ENCODE assay signal across 8 cellular contexts in the genomic region with DNA sequence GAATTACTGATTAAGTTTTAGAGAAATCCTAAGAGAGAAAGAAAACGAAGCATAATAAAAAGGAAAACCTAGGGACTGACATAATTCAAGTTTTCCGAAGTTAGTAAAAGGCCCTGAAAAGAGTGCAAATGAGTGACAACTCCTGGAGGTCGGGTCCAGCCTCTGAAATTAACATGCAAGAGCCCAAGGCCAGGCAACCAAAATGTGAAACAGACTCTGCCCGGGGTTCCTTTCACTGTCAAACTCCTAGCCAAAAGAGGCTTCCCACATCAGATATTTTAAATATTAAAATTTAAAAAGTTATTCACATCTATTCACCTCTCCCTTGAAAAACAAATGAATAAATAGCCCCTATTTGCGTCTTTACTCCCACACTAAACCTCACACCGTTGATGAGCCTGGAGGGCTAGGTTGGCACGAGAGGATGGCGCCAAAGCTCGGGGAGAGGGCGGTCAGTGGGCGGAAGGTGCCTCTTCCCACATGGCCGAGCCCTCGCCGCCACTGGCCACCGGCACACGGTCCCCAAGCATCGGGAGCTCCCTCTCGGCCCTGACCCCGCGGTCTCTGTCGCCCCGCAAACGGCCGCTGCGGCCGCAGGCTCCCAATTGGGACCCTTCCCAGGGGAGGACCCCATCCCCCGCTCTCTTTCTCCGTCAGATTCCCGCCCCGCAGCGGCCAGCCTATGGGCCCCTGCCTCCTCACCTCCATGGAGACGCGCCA. TPM values are rescaled to one million over a fixed set of nuclear protein-coding genes. Genes with fewer than 3 reads are reported as not detected.
DNase-seq lines count a peak whose midpoint lies in the region; ATAC-seq, FAIRE-seq and TF ChIP-seq lines count a peak whose summit lies in the region.

No MANE protein-coding gene starts in this region.

- ATAC-seq in activated CD8-positive, alpha-beta memory T cell treated with anti-CD3 and anti-CD28 coated beads, Interleukin-2, amount 10 ng/mL, durations not matched to agents 7 days and 5 days, result peak; percentile 30

- peaks cover 2% of the 10 kb centered on the region for H3K9me3 Mint-ChIP-seq in activated CD8-positive, alpha-beta memory T cell treated with anti-CD3 and anti-CD28 coated beads, Interleukin-2, amount 10 ng/mL, durations not matched to agents 7 days and 5 days (ENCODE audit: low read depth)
- H3K9me3 Mint-ChIP-seq in H9 (peaks cover 4 to 11% of the 10 kb centered on the region in 2 experiments; a peak in 2 of 5 replicates), astrocyte (ENCODE audit: unreplicated experiment) (peaks cover 2% of the 10 kb centered on the region)

- CTCF ChIA-PET in activated CD8-positive, alpha-beta memory T cell treated with anti-CD3 and anti-CD28 coated beads, Interleukin-2, amount 10 ng/mL, durations not matched to agents 7 days and 5 days (lab: Charles Lee), result interaction anchor here (1.0 to 4.2 kb wide), 8 partner anchors 20 to 274 kb away, joined by 4 to 32 read pairs (median 6); partner anchors contain the start of genes GTF3C2, NRBP1 and SNX17

- no peak for DNase-seq in activated CD8-positive, alpha-beta memory T cell treated with anti-CD3 and anti-CD28 coated beads, Interleukin-2, amount 10 ng/mL, durations not matched to agents 7 days and 5 days
- no peak for DNase-seq in activated CD8-positive, alpha-beta memory T cell treated with anti-CD3 and anti-CD28 coated beads for 24 hours
- DNase-seq in H9 (no peak), LoVo (ENCODE audit: low spot score) (peak; percentile 30), astrocyte (ENCODE audit: low read depth) (no peak), iPS-NIHi7 (ENCODE audit: extremely low spot score) (peak; percentile 19)
- peak; percentile 37 to 41 for DNase-seq in stimulated activated CD4-positive, alpha-beta T cell treated with anti-CD3 and anti-CD28 coated beads, Interleukin-2, amount 100 ng/mL, for 24 hours
- no peak for DNase-seq in central memory CD4-positive, alpha-beta T cell

- H3K27ac ChIP-seq in H9 (ENCODE audit: insufficient read length, low read depth, low read length), result no peak overlapping the region
- H3K27ac ChIP-seq in astrocyte (ENCODE audit: low read depth, low read length), result peak overlapping the region; percentile 80

- H3K9ac ChIP-seq in H9 (ENCODE audit: extremely low read depth, insufficient read length, low read length) (peak overlapping the region; percentile 86), astrocyte (ENCODE audit: low read length) (peak overlapping the region; percentile 96)

- H3K4me3 ChIP-seq in astrocyte (ENCODE audit: insufficient read depth, low read depth, low read length), result peak overlapping the region; percentile 95

- H2BK5ac ChIP-seq in H9 (ENCODE audit: insufficient read length, low read length), result no peak overlapping the region

- H3K27me3 ChIP-seq in H9 (ENCODE audit: insufficient read depth, low read length), result no peaks in the 10 kb centered on the region
- no peaks in the 10 kb centered on the region for H3K27me3 ChIP-seq in astrocyte (ENCODE audit: insufficient read depth, low read length)

- no peak overlapping the region for H2BK120ac ChIP-seq in H9 (ENCODE audit: low read depth, low read length, poor library complexity, severe bottlenecking)

- H3T11ph ChIP-seq in H9 (ENCODE audit: low read length), result no peak overlapping the region

- WGBS in H9 (ENCODE audit: extremely low coverage, insufficient read length, low lambda C conversion rate), result no CpG with 5 or more reads among the region's 33 CpGs

- H3K4ac ChIP-seq in H9 (ENCODE audit: low read depth, low read length), result no peak overlapping the region

- no peaks in the 10 kb centered on the region for H3K9me3 ChIP-seq in H9 (ENCODE audit: control insufficient read depth, low read depth, low read length)
- no peaks in the 10 kb centered on the region for H3K9me3 ChIP-seq in astrocyte (ENCODE audit: insufficient read depth, low read depth, low read length)

- TF ChIP-seq CTCF in H9 (conservative IDR thresholded peaks at IDR 0.05), result no peak
- no peak for TF ChIP-seq CTCF in astrocyte (IDR thresholded peaks at IDR 0.05; ENCODE audit: insufficient read depth, low read depth, low read length)

- no peaks in the 10 kb centered on the region for H3K36me3 ChIP-seq in astrocyte (ENCODE audit: insufficient read depth, low read length)

- peaks cover 4% of the 10 kb centered on the region for H3K27me3 Mint-ChIP-seq in activated CD8-positive, alpha-beta memory T cell treated with anti-CD3 and anti-CD28 coated beads, Interleukin-2, amount 10 ng/mL, durations not matched to agents 7 days and 5 days
- no peaks in the 10 kb centered on the region; the same call in 1 of the 2 replicates for H3K27me3 Mint-ChIP-seq in H9 (ENCODE audit: low read depth)
- H3K27me3 Mint-ChIP-seq in astrocyte (ENCODE audit: low read depth, unreplicated experiment), result no peaks in the 10 kb centered on the region

- H4K5ac ChIP-seq in H9 (ENCODE audit: insufficient read length, low read depth, low read length), result no peak overlapping the region

- peak overlapping the region; percentile 82 for H3K27ac Mint-ChIP-seq in activated CD8-positive, alpha-beta memory T cell treated with anti-CD3 and anti-CD28 coated beads, Interleukin-2, amount 10 ng/mL, durations not matched to agents 7 days and 5 days
- peak overlapping the region; percentile 61 to 93 (median 87); a peak in 4 of 7 replicates for H3K27ac Mint-ChIP-seq in H9
- H3K27ac Mint-ChIP-seq in astrocyte (ENCODE audit: unreplicated experiment), result peak overlapping the region; percentile 82

- peaks cover 3% of the 10 kb centered on the region for H3K79me1 ChIP-seq in H9 (ENCODE audit: insufficient read depth, low read depth, low read length, poor library complexity, severe bottlenecking)

- peaks cover 9% of the 10 kb centered on the region for H3K23me2 ChIP-seq in H9 (ENCODE audit: insufficient read length, low read depth, low read length, poor library complexity, severe bottlenecking)

- no peak overlapping the region for H2BK20ac ChIP-seq in H9 (ENCODE audit: low read depth, low read length, poor library complexity, severe bottlenecking)

- H3K79me2 ChIP-seq in H9 (ENCODE audit: insufficient read depth, low read length) (peaks cover 34% of the 10 kb centered on the region; the same call in 1 of the 2 replicates), astrocyte (ENCODE audit: insufficient read depth, low read length) (peaks cover 57% of the 10 kb centered on the region)

- H2BK12ac ChIP-seq in H9 (ENCODE audit: insufficient read length, low read depth, low read length), result no peak overlapping the region

- H3K56ac ChIP-seq in H9 (ENCODE audit: insufficient read length, low read depth, low read length), result no peak overlapping the region

- no peak for FAIRE-seq in astrocyte (lab: Jason Lieb, UNC)

- H3K18ac ChIP-seq in H9 (ENCODE audit: insufficient read length, low read depth, low read length), result no peak overlapping the region

- no peaks in the 10 kb centered on the region for H3K4me1 ChIP-seq in H9 (ENCODE audit: insufficient read depth, low read length)
- H3K4me1 ChIP-seq in astrocyte (ENCODE audit: insufficient read depth, low read length), result peaks cover 13% of the 10 kb centered on the region

- H4K8ac ChIP-seq in H9 (replicated peaks; ENCODE audit: insufficient read length, low read depth, low read length), result no peak overlapping the region

- H3K4me3 Mint-ChIP-seq in activated CD8-positive, alpha-beta memory T cell treated with anti-CD3 and anti-CD28 coated beads, Interleukin-2, amount 10 ng/mL, durations not matched to agents 7 days and 5 days, result peak overlapping the region; percentile 79
- H3K4me3 Mint-ChIP-seq in H9 (peak overlapping the region; percentile 89 to 93), astrocyte (ENCODE audit: unreplicated experiment) (peak overlapping the region; percentile 93)

- H2BK15ac ChIP-seq in H9 (ENCODE audit: low read depth, low read length), result no peak overlapping the region

- H4K91ac ChIP-seq in H9 (ENCODE audit: insufficient read length, low read depth, low read length), result no peak overlapping the region

- H3K4me2 ChIP-seq in H9 (ENCODE audit: insufficient read depth, insufficient read length, low read length) (peak overlapping the region; percentile 74), astrocyte (ENCODE audit: low read length) (peak overlapping the region; percentile 97)

- H3K14ac ChIP-seq in H9 (ENCODE audit: insufficient read depth, low read length), result peak overlapping the region; percentile 49

- peaks cover 18% of the 10 kb centered on the region for H3K36me3 Mint-ChIP-seq in activated CD8-positive, alpha-beta memory T cell treated with anti-CD3 and anti-CD28 coated beads, Interleukin-2, amount 10 ng/mL, durations not matched to agents 7 days and 5 days
- H3K36me3 Mint-ChIP-seq in H9 (ENCODE audit: insufficient read depth in 1 of 3, low read depth in 3 of 3), result peaks cover 4 to 28% (median 20%) of the 10 kb centered on the region in 3 experiments; a peak in 6 of 7 replicates
- H3K36me3 Mint-ChIP-seq in astrocyte (ENCODE audit: low read depth, unreplicated experiment), result peaks cover 2% of the 10 kb centered on the region

- H4K20me1 ChIP-seq in H9 (ENCODE audit: control insufficient read depth, insufficient read depth, insufficient read length), result no peaks in the 10 kb centered on the region
- peaks cover 31% of the 10 kb centered on the region for H4K20me1 ChIP-seq in astrocyte (ENCODE audit: insufficient read depth, low read length)

- H2AK5ac ChIP-seq in H9 (ENCODE audit: insufficient read length, low read length), result no peak overlapping the region

- no peak overlapping the region for H2AFZ ChIP-seq in H9 (ENCODE audit: low read length)
- peak overlapping the region; percentile 97 for H2AFZ ChIP-seq in astrocyte (ENCODE audit: low read depth, low read length)

- H3K4me1 Mint-ChIP-seq in activated CD8-positive, alpha-beta memory T cell treated with anti-CD3 and anti-CD28 coated beads, Interleukin-2, amount 10 ng/mL, durations not matched to agents 7 days and 5 days, result peaks cover 40% of the 10 kb centered on the region
- H3K4me1 Mint-ChIP-seq in H9 (peaks cover 18 to 20% of the 10 kb centered on the region in 2 experiments), astrocyte (ENCODE audit: low read depth, unreplicated experiment) (peaks cover 12% of the 10 kb centered on the region)

- no peak overlapping the region for H3K23ac ChIP-seq in H9 (ENCODE audit: insufficient read length, low read depth, low read length)

RNA-seq across cellular contexts. Expression of gene PPM1G, which starts 0.6 kb away (rescaled TPM):
- total RNA-seq in activated CD8-positive, alpha-beta memory T cell treated with anti-CD3 and anti-CD28 coated beads, Interleukin-2, amount 10 ng/mL, durations not matched to agents 7 days and 5 days, result 100 to 1,000 TPM; 136 to 159 TPM
- total RNA-seq in H9 (2021), result 146 and 150 TPM in 2 replicates
- total RNA-seq in astrocyte, result 77.3 and 79.0 TPM in 2 replicates

RNA-seq across cellular contexts. Expression of gene NRBP1, which starts 19.7 kb away (rescaled TPM):
- 100 to 1,000 TPM in 1 of 2 experiments, 10 to 100 TPM in 1; 88.5 to 103 TPM for total RNA-seq in activated CD8-positive, alpha-beta memory T cell treated with anti-CD3 and anti-CD28 coated beads, Interleukin-2, amount 10 ng/mL, durations not matched to agents 7 days and 5 days
- total RNA-seq in H9 (2021) (140 TPM in 2 replicates), astrocyte (119 and 127 TPM in 2 replicates)

RNA-seq across cellular contexts. Expression of gene ZNF513, which starts 28.2 kb away (rescaled TPM):
- total RNA-seq in activated CD8-positive, alpha-beta memory T cell treated with anti-CD3 and anti-CD28 coated beads, Interleukin-2, amount 10 ng/mL, durations not matched to agents 7 days and 5 days, result 10 to 100 TPM; 12.7 to 15.4 TPM
- 24.8 and 26.5 TPM in 2 replicates for total RNA-seq in H9 (2021)
- total RNA-seq in astrocyte, result 13.5 and 13.7 TPM in 2 replicates

RNA-seq across cellular contexts. Expression of gene KRTCAP3, which starts 33.4 kb away (rescaled TPM):
- 1 to 10 TPM; 4.5 to 6.4 TPM for total RNA-seq in activated CD8-positive, alpha-beta memory T cell treated with anti-CD3 and anti-CD28 coated beads, Interleukin-2, amount 10 ng/mL, durations not matched to agents 7 days and 5 days
- total RNA-seq in H9 (2021) (49.9 and 57.3 TPM in 2 replicates), astrocyte (1.4 and 1.9 TPM in 2 replicates)

RNA-seq across cellular contexts. Expression of gene SNX17, which starts 38.3 kb away (rescaled TPM):
- 100 to 1,000 TPM; 101 to 125 TPM for total RNA-seq in activated CD8-positive, alpha-beta memory T cell treated with anti-CD3 and anti-CD28 coated beads, Interleukin-2, amount 10 ng/mL, durations not matched to agents 7 days and 5 days
- total RNA-seq in H9 (2021), result 78.1 and 81.1 TPM in 2 replicates
- total RNA-seq in astrocyte, result 69.9 and 86.6 TPM in 2 replicates

Comparison
In these comparisons a context has a peak if more than half of its experiments do, and no peak if none do; other contexts are left out.
1. DNase-seq: peak in LoVo (single experiment), iPS-NIHi7 (single experiment) and stimulated activated CD4-positive, alpha-beta T cell treated with anti-CD3 and anti-CD28 coated beads, Interleukin-2, amount 100 ng/mL, for 24 hours (2 of 2); none in activated CD8-positive, alpha-beta memory T cell treated with anti-CD3 and anti-CD28 coated beads, Interleukin-2, amount 10 ng/mL, durations not matched to agents 7 days and 5 days (single experiment), activated CD8-positive, alpha-beta memory T cell treated with anti-CD3 and anti-CD28 coated beads for 24 hours (single experiment), H9 (single experiment), astrocyte (single experiment) and central memory CD4-positive, alpha-beta T cell (single experiment).
2. Peak in every context shown above with its lines, with median percentiles within 50 percentile points of each other: H3K27ac Mint-ChIP-seq and H3K4me3 Mint-ChIP-seq.